Comparison of ENCODE assay signal across 1 cellular context in the genomic region with DNA sequence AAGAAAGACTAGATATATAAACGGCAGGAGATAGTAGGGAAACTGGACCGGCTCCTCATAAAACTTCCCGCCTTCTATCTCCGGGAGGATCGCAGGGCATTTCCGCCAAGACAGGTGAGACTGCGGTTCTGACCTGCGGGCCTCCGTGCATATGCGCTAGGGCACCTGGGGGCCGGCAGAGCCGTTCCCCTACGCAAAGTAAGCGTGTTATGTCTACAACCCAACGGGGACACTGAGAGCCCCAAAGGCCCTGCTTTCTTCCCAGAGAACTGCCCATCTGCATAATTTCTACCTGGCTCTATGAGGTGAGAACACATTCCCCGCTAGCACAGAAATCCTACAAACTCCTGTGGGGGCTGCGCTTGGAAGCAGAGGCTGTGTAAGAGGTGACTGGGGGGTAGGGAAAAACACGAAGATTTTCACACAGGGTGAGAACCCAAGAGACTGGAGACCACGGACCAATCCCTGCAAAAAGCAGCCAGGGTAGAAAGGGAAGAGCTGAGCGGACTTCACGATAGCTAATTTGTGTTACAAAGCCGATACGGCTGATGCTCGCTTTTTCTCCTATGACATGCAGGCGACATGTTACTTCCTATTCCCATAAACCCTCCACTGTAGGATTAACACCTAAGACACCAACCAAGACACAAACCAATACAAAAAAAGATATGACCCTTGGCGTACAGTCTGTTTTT.
TF ChIP-seq lines count a peak whose summit lies in the region.

No MANE protein-coding gene starts in this region.

TF ChIP-seq in GM12878, 131 proteins besides CTCF, POLR2A, EP300 and RAD21 (continued from another document and continues in another):
- TF ChIP-seq PRDM15 (CRISPR knock-in tag; IDR thresholded peaks at IDR 0.05) (peak; percentile 97), REST (IDR thresholded peaks at IDR 0.05; ENCODE audit: low read depth, low read length) (0 out of 2 replicates have a peak, but pooled peaks have one; percentile 14), CEBPB (IDR thresholded peaks at IDR 0.05; ENCODE audit: borderline replicate concordance in 1 of 2, low read depth in 2 of 2, low read length in 2 of 2) (peak in 1 of 2 experiments; percentile 89; a peak in 1 of 4 replicates), ETV6 (conservative IDR thresholded peaks at IDR 0.05 in 1 of 2, IDR thresholded peaks at IDR 0.05 in 1 of 2; ENCODE audit: borderline replicate concordance in 1 of 2, low read depth in 1 of 2) (peak in 1 of 2 experiments; percentile 59; a peak in 1 of 4 replicates), JUNB (IDR thresholded peaks at IDR 0.05) (peak; percentile 45), BACH1 (IDR thresholded peaks at IDR 0.05; ENCODE audit: borderline replicate concordance) (peak; percentile 99), CREM (IDR thresholded peaks at IDR 0.05; ENCODE audit: low read depth) (peak; percentile 75), RUNX3 (IDR thresholded peaks at IDR 0.05; ENCODE audit: low read length) (peak; percentile 76), FOXM1 (IDR thresholded peaks at IDR 0.05; ENCODE audit: low read depth, low read length) (peak; percentile 80; the same call in 1 of the 2 replicates), CBFB (IDR thresholded peaks at IDR 0.05; ENCODE audit: low read depth) (peak; percentile 100), CREB1 (IDR thresholded peaks at IDR 0.05; ENCODE audit: low read depth) (peak; percentile 76), TBL1XR1 (IDR thresholded peaks at IDR 0.05; ENCODE audit: low read depth, low read length) (0 out of 2 replicates have a peak, but pooled peaks have one; percentile 54), HDAC6 (IDR thresholded peaks at IDR 0.05; ENCODE audit: unreplicated experiment) (peak; percentile 78), CBX5 (IDR thresholded peaks at IDR 0.05; ENCODE audit: low read depth) (peak; percentile 92), BHLHE40 (IDR thresholded peaks at IDR 0.05; ENCODE audit: borderline replicate concordance in 1 of 2, low read depth in 2 of 2, low read length in 1 of 2) (0 out of 4 replicates have a peak, but pooled peaks of 1 of the 2 experiments have one; percentile 13), ZBED1 (IDR thresholded peaks at IDR 0.05; ENCODE audit: borderline replicate concordance) (peak; percentile 100), IRF4 (IDR thresholded peaks at IDR 0.05; ENCODE audit: low read depth, low read length) (peak; percentile 30; the same call in 1 of the 2 replicates), POU2F2 (IDR thresholded peaks at IDR 0.05; ENCODE audit: borderline replicate concordance, low read depth, low read length) (peak; percentile 99), SMAD5 (IDR thresholded peaks at IDR 0.05; ENCODE audit: low read depth) (peak; percentile 100), ZBTB4 (CRISPR knock-in tag; IDR thresholded peaks at IDR 0.05) (peak; percentile 92), SIX5 (IDR thresholded peaks at IDR 0.05; ENCODE audit: low read depth, low read length, severe bottlenecking) (peak; percentile 36), HCFC1 (IDR thresholded peaks at IDR 0.05; ENCODE audit: low read length) (peak; percentile 56; the same call in 1 of the 2 replicates), MEF2A (IDR thresholded peaks at IDR 0.05; ENCODE audit: insufficient read depth, low read depth, low read length) (peak; percentile 67; the same call in 1 of the 2 replicates), MTA3 (IDR thresholded peaks at IDR 0.05; ENCODE audit: borderline replicate concordance, low read length) (peak; percentile 100), NFIC (IDR thresholded peaks at IDR 0.05; ENCODE audit: low read depth, low read length) (peak; percentile 83), POLR2AphosphoS2 (IDR thresholded peaks at IDR 0.05; ENCODE audit: low read depth, low read length) (peak; percentile 97), EED (IDR thresholded peaks at IDR 0.05; ENCODE audit: low read depth) (peak; percentile 80), GABPA (IDR thresholded peaks at IDR 0.05; ENCODE audit: low read depth) (0 out of 2 replicates have a peak, but pooled peaks have one; percentile 10), IKZF1 (conservative IDR thresholded peaks at IDR 0.05) (peak; percentile 77), SKIL (IDR thresholded peaks at IDR 0.05; ENCODE audit: low read depth, poor library complexity, severe bottlenecking) (peak; percentile 48), IKZF2 (IDR thresholded peaks at IDR 0.05) (peak; percentile 90 to 91; a peak in 3 of 4 replicates), NBN (IDR thresholded peaks at IDR 0.05) (peak; percentile 78; the same call in 1 of the 2 replicates), ZBTB11 (CRISPR knock-in tag; IDR thresholded peaks at IDR 0.05) (peak; percentile 75), TCF7 (IDR thresholded peaks at IDR 0.05; ENCODE audit: borderline replicate concordance) (peak; percentile 72; the same call in 1 of the 2 replicates), BMI1 (IDR thresholded peaks at IDR 0.05; ENCODE audit: borderline replicate concordance) (peak; percentile 90), SP1 (IDR thresholded peaks at IDR 0.05; ENCODE audit: low read depth, low read length) (peak; percentile 48)
- TF ChIP-seq, protein P1, sequence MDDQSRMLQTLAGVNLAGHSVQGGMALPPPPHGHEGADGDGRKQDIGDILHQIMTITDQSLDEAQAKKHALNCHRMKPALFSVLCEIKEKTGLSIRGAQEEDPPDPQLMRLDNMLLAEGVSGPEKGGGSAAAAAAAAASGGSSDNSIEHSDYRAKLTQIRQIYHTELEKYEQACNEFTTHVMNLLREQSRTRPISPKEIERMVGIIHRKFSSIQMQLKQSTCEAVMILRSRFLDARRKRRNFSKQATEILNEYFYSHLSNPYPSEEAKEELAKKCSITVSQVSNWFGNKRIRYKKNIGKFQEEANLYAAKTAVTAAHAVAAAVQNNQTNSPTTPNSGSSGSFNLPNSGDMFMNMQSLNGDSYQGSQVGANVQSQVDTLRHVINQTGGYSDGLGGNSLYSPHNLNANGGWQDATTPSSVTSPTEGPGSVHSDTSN (IDR thresholded peaks at IDR 0.05; ENCODE audit: insufficient replicate concordance, low read depth, low read length): peak; percentile 21
- TF ChIP-seq, protein P2, sequence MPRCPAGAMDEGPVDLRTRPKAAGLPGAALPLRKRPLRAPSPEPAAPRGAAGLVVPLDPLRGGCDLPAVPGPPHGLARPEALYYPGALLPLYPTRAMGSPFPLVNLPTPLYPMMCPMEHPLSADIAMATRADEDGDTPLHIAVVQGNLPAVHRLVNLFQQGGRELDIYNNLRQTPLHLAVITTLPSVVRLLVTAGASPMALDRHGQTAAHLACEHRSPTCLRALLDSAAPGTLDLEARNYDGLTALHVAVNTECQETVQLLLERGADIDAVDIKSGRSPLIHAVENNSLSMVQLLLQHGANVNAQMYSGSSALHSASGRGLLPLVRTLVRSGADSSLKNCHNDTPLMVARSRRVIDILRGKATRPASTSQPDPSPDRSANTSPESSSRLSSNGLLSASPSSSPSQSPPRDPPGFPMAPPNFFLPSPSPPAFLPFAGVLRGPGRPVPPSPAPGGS (IDR thresholded peaks at IDR 0.05; ENCODE audit: borderline replicate concordance, insufficient read depth, low read depth, low read length, poor library complexity, severe bottlenecking): peak; percentile 70
